Comparison of ENCODE assay signal across 8 cellular contexts in the genomic region with DNA sequence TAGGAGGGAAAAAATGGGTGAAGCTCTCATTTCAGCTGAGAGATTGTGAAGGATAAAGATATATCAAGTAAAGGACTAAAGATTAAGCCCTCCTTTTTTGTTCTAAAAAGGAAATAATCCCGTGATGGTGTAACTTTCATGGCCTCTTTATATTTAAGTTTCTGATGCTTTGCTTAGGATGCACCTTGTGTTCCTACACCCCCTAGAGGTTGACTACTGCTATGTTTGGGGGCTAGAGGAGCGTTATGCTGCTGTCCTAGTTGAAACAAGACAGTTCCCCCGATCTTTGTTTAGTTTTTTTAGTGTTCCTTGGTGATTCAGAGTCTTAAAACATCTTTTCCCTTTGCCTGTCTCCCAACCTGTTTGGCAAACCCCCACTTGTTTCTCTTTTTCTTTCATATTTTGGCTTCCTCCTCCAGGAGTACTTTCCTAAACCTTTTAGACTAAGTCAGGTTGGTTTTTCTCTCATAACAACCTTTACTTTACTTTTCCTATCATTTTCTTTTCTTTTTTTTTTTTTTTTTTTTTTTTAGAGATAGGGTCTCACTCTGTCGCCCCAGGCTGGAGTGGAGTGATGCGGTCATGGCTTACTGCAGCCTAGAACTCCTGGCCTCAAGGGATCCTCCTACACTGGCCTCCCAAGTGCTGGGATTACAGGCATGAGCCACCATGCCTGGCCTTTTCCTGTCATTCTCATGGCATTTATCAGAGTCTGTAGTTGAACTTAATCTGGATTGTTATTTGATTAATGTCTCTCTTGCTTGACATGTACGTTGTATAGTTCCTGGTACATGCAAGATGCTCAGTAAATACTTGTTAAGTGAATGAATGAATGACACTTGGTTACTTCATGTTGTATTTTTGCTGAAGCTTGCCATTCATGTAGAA. TPM values are rescaled to one million over a fixed set of nuclear protein-coding genes. Genes with fewer than 3 reads are reported as not detected.
DNase-seq lines count a peak whose midpoint lies in the region; ATAC-seq, FAIRE-seq and TF ChIP-seq lines count a peak whose summit lies in the region.

No MANE protein-coding gene starts in this region.

- H3K9me3 ChIP-seq in GM12878 (replicated peaks; ENCODE audit: control insufficient read depth, insufficient read depth, low read length) = no peaks in the 10 kb centered on the region
- no peaks in the 10 kb centered on the region for H3K9me3 ChIP-seq in thymus (ENCODE audit: control insufficient read depth)

- peak; percentile 14 for DNase-seq in stimulated activated CD8-positive, alpha-beta memory T cell treated with anti-CD3 and anti-CD28 coated beads, Interleukin-12 subunit alpha, Interleukin-12 subunit beta, amount 100 ng/mL, for 1 hour (ENCODE audit: low read depth)
- no peak for DNase-seq in stimulated activated CD8-positive, alpha-beta memory T cell treated with anti-CD3 and anti-CD28 coated beads, Interleukin-4, amount 100 ng/mL, for 48 hours
- DNase-seq in HT1080 (ENCODE audit: low read depth) = peak; percentile 39
- DNase-seq in RCC 7860 (ENCODE audit: low spot score) = no peak
- DNase-seq in GM12878 (ENCODE audit: low read depth, low spot score) = no peak

- peaks cover 2 to 6% of the 10 kb centered on the region in 2 experiments; a peak in 3 of 4 replicates for H3K36me3 ChIP-seq in GM12878 (ENCODE audit: control insufficient read depth in 2 of 2, insufficient read depth in 2 of 2, low read length in 1 of 2)
- H3K36me3 ChIP-seq in thymus (ENCODE audit: control insufficient read depth, insufficient read depth) = peaks cover 15% of the 10 kb centered on the region

- peak; percentile 81 to 88 (median 86) for TF ChIP-seq CTCF in GM12878 (IDR thresholded peaks at IDR 0.05 in 2 of 3, conservative IDR thresholded peaks at IDR 0.05 in 1 of 3; ENCODE audit: control insufficient read depth in 2 of 3, extremely low read depth in 1 of 3, insufficient read depth in 1 of 3, low read depth in 3 of 3, low read length in 3 of 3)

- peak; percentile 5 for FAIRE-seq in RCC 7860 (lab: Jason Lieb, UNC)
- FAIRE-seq in GM12878 (lab: Jason Lieb, UNC) = peak; percentile 31

- H4K20me1 ChIP-seq in GM12878 (ENCODE audit: control insufficient read depth, insufficient read depth) = no peaks in the 10 kb centered on the region; the same call in 1 of the 2 replicates

- no peak for TF ChIP-seq EP300 in GM12878 (IDR thresholded peaks at IDR 0.05; ENCODE audit: borderline replicate concordance in 1 of 2, control insufficient read depth in 1 of 2, low read depth in 2 of 2, low read length in 2 of 2)

- no peak for TF ChIP-seq POLR2A in GM12878 (IDR thresholded peaks at IDR 0.05; ENCODE audit: low read depth, low read length)

- WGBS in GM12878 (ENCODE audit: insufficient coverage, insufficient replicate concordance, low lambda C conversion rate, missing lambda C conversion rate) = 35% methylated on average over 6 of the region's 6 CpGs
- whole genome bisulfite sequencing in thymus = 49% methylated on average over 6 of the region's 6 CpGs

- CTCF ChIA-PET in GM12878 (lab: Yijun Ruan, JAX) = interaction anchor here (0.6 to 1.7 kb wide), 38 partner anchors 8 to 1108 kb away, joined by 3 to 13 read pairs (median 3); a partner anchor contains a TSS

- intact Hi-C loops in GM12878 (cut with micrococcal nuclease; ENCODE audit: unreplicated experiment) = no loop called here

- TF ChIP-seq RAD21 in GM12878 (IDR thresholded peaks at IDR 0.05; ENCODE audit: insufficient read depth, low read depth, low read length) = peak; percentile 67

- peak overlapping the region; percentile 36 for H3K4me2 ChIP-seq in GM12878 (ENCODE audit: control insufficient read depth, insufficient read depth)

- H3K4me1 ChIP-seq in GM12878 (ENCODE audit: control insufficient read depth, insufficient read depth, low read length) (no peaks in the 10 kb centered on the region), thymus (ENCODE audit: control insufficient read depth, insufficient read depth, low read length) (peaks cover 18% of the 10 kb centered on the region)

- H3K27ac ChIP-seq in GM12878 (ENCODE audit: control insufficient read depth, insufficient read depth) = no peak overlapping the region; the same call in 1 of the 2 replicates
- H3K27ac ChIP-seq in layer of hippocampus (ENCODE audit: low read depth, low read length) = peak overlapping the region; percentile 5
- H3K27ac ChIP-seq in thymus (ENCODE audit: low read depth) = no peak overlapping the region

- SMC1A ChIA-PET in GM12878 (lab: Charles Lee; ENCODE audit: uncharacterized antibody, unreplicated experiment) = interaction anchor here (0.5 to 1.3 kb wide), 12 partner anchors 9 to 229 kb away, joined by 3 to 6 read pairs (median 3); a partner anchor contains a TSS

- no peak overlapping the region for H2AFZ ChIP-seq in GM12878 (ENCODE audit: control insufficient read depth, low read depth, low read length)

- H3K27me3 ChIP-seq in GM12878 (replicated peaks in 1 of 2; ENCODE audit: control insufficient read depth in 2 of 2, insufficient read depth in 2 of 2, low read length in 1 of 2) = no peaks in the 10 kb centered on the region
- no peaks in the 10 kb centered on the region for H3K27me3 ChIP-seq in layer of hippocampus (ENCODE audit: control insufficient read depth, insufficient read depth, low read length)
- no peaks in the 10 kb centered on the region for H3K27me3 ChIP-seq in thymus (ENCODE audit: control insufficient read depth, insufficient read depth)

- BruUV-seq in GM12878 (replicated peaks; lab: Mats Ljungman, UMichigan) = TSS peak; percentile 51

- H3K9ac ChIP-seq in GM12878 (ENCODE audit: control insufficient read depth, insufficient read depth, low read length) = no peak overlapping the region

- in situ Hi-C loops in GM12878 (cut with MboI) = no loop called here

- RAD21 ChIA-PET in GM12878 (lab: Charles Lee; ENCODE audit: unreplicated experiment) = interaction anchor here (0.9 to 1.7 kb wide), 7 partner anchors 23 to 76 kb away, joined by 3 to 6 read pairs (median 4); a partner anchor contains a TSS

- peak overlapping the region; percentile 86 for H3K4me3 ChIP-seq in GM12878
- H3K4me3 ChIP-seq in thymus (ENCODE audit: low read length) = peak overlapping the region; percentile 8

- ATAC-seq in GM12878 = peak; percentile 74
- ATAC-seq in GM19452 (IDR thresholded peaks at IDR 0.05; ENCODE audit: unreplicated experiment) = no peak

- POLR2A ChIA-PET in GM12878 (lab: Charles Lee) = interaction anchor here (0.7 to 1.4 kb wide), 4 partner anchors 17 to 253 kb away, joined by 3 to 4 read pairs (median 3); no protein-coding TSS in a partner anchor

- H3K79me2 ChIP-seq in GM12878 (ENCODE audit: control insufficient read depth, insufficient read depth, low read length) = peaks cover 55% of the 10 kb centered on the region

RNA-seq across cellular contexts. Expression of a gene that starts 2.8 kb away (rescaled TPM):
- total RNA-seq in HT1080 (2014; rRNA removed; shearing (Covaris generic)) = 240 and 271 TPM in 2 replicates
- 182 and 203 TPM in 2 replicates for polyA plus RNA-seq in HT1080 (2015; cell fraction: cytosol; rRNA removed)
- polyA plus RNA-seq in HT1080 (2015; cell fraction: nucleus; rRNA removed) = 111 and 118 TPM in 2 replicates
- 87.5 and 121 TPM in 2 replicates for total RNA-seq in GM12878 (2013; cell fraction: nucleolus; rRNA removed)
- total RNA-seq in GM12878 (2014; rRNA removed) (80.0 and 103 TPM in 2 replicates), GM12878 (2014; rRNA removed; fragmentation: Illumina TruSeq; extraction: Trizol) (129 and 137 TPM in 2 replicates), GM12878 (2021) (96.3 and 104 TPM in 2 replicates)
- 57.9 TPM for polyA plus RNA-seq in GM12878 (2011; ENCODE audit: low read depth)
- polyA plus RNA-seq in GM12878 (2011; rRNA removed) (237 and 372 TPM in 2 replicates), GM12878 (2014; fragmentation: Illumina TruSeq; extraction: Trizol) (117 and 145 TPM in 2 replicates), GM12878 (2014; fragmentation: Nextera tagmentation; extraction: Ambion mirVana) (10 to 100 TPM; 50.6 to 54.2 TPM), GM12878 (2014; rRNA removed) (99.7 and 113 TPM in 2 replicates), GM12878 (2016; fragmentation: Nextera tagmentation; extraction: Ambion mirVana) (100 to 1,000 TPM in 1 of 2 experiments, 10 to 100 TPM in 1; 98.5 to 122 TPM), thymus (113 TPM)
- 117 and 164 TPM in 2 replicates for polyA plus RNA-seq in GM12878 (2011; cell fraction: cytosol; rRNA removed)
- polyA plus RNA-seq in GM12878 (2011; cell fraction: nucleus; rRNA removed) = 86.3 and 92.6 TPM in 2 replicates
- polyA plus RNA-seq in GM12878 (2012) = 80.0 and 118 TPM in 2 replicates
- 220 and 320 TPM in 2 replicates for polyA minus RNA-seq in GM12878 (2011; rRNA and poly(A)+ RNA removed)
- 93.0 and 117 TPM in 2 replicates for polyA minus RNA-seq in GM12878 (2011; cell fraction: cytosol; rRNA and poly(A)+ RNA removed)
- polyA minus RNA-seq in GM12878 (2011; cell fraction: nucleus; rRNA and poly(A)+ RNA removed) = 29.6 and 34.7 TPM in 2 replicates

RNA-seq across cellular contexts. Expression of a gene that starts 26.8 kb away (rescaled TPM):
- 54.2 and 54.8 TPM in 2 replicates for total RNA-seq in HT1080 (2014; rRNA removed; shearing (Covaris generic))
- 35.0 and 42.9 TPM in 2 replicates for polyA plus RNA-seq in HT1080 (2015; cell fraction: cytosol; rRNA removed)
- 20.0 and 22.5 TPM in 2 replicates for polyA plus RNA-seq in HT1080 (2015; cell fraction: nucleus; rRNA removed)
- total RNA-seq in GM12878 (2013; cell fraction: nucleolus; rRNA removed) = 19.9 and 25.0 TPM in 2 replicates
- 34.3 and 36.5 TPM in 2 replicates for total RNA-seq in GM12878 (2014; rRNA removed)
- total RNA-seq in GM12878 (2014; rRNA removed; fragmentation: Illumina TruSeq; extraction: Trizol) = 27.0 and 31.0 TPM in 2 replicates
- 28.0 and 29.9 TPM in 2 replicates for total RNA-seq in GM12878 (2021)
- polyA plus RNA-seq in GM12878 (2011; ENCODE audit: low read depth) = 14.1 TPM
- 41.3 and 47.9 TPM in 2 replicates for polyA plus RNA-seq in GM12878 (2011; rRNA removed)
- polyA plus RNA-seq in GM12878 (2011; cell fraction: cytosol; rRNA removed) = 36.8 and 44.3 TPM in 2 replicates
- 21.6 and 28.4 TPM in 2 replicates for polyA plus RNA-seq in GM12878 (2011; cell fraction: nucleus; rRNA removed)
- polyA plus RNA-seq in GM12878 (2012) = 15.9 and 18.3 TPM in 2 replicates
- polyA plus RNA-seq in GM12878 (2014; fragmentation: Illumina TruSeq; extraction: Trizol) = 12.2 and 18.2 TPM in 2 replicates
- 10 to 100 TPM in 1 of 2 experiments, 1 to 10 TPM in 1; 7.2 to 19.1 TPM for polyA plus RNA-seq in GM12878 (2014; fragmentation: Nextera tagmentation; extraction: Ambion mirVana)
- polyA plus RNA-seq in GM12878 (2014; rRNA removed) = 32.2 and 32.5 TPM in 2 replicates
- 10 to 100 TPM; 25.7 to 25.8 TPM for polyA plus RNA-seq in GM12878 (2016; fragmentation: Nextera tagmentation; extraction: Ambion mirVana)
- polyA minus RNA-seq in GM12878 (2011; rRNA and poly(A)+ RNA removed) = 32.1 and 36.2 TPM in 2 replicates
- 8.7 and 11.1 TPM in 2 replicates for polyA minus RNA-seq in GM12878 (2011; cell fraction: cytosol; rRNA and poly(A)+ RNA removed)
- polyA minus RNA-seq in GM12878 (2011; cell fraction: nucleus; rRNA and poly(A)+ RNA removed) = 5.7 and 10.2 TPM in 2 replicates
- 10.5 TPM for polyA plus RNA-seq in thymus

RNA-seq across cellular contexts. Expression of a gene that starts 50.6 kb away (rescaled TPM):
- 15.1 and 15.5 TPM in 2 replicates for total RNA-seq in HT1080 (2014; rRNA removed; shearing (Covaris generic))
- polyA plus RNA-seq in HT1080 (2015; cell fraction: cytosol; rRNA removed) = 6.7 and 9.8 TPM in 2 replicates
- 7.9 and 10.3 TPM in 2 replicates for polyA plus RNA-seq in HT1080 (2015; cell fraction: nucleus; rRNA removed)
- total RNA-seq in GM12878 (2013; cell fraction: nucleolus; rRNA removed) = 1.0 and 1.2 TPM in 2 replicates
- total RNA-seq in GM12878 (2014; rRNA removed) (0.16 and 0.45 TPM in 2 replicates), GM12878 (2014; rRNA removed; fragmentation: Illumina TruSeq; extraction: Trizol) (0.13 and 0.28 TPM in 2 replicates), GM12878 (2021) (0.32 and 0.59 TPM in 2 replicates)
- 0.08 TPM for polyA plus RNA-seq in GM12878 (2011; ENCODE audit: low read depth)
- polyA plus RNA-seq in GM12878 (2011; rRNA removed) (0.58 and 0.77 TPM in 2 replicates), GM12878 (2014; fragmentation: Illumina TruSeq; extraction: Trizol) (0.05 and 0.16 TPM in 2 replicates), GM12878 (2014; fragmentation: Nextera tagmentation; extraction: Ambion mirVana) (not detected), GM12878 (2014; rRNA removed) (0.12 and 0.76 TPM in 2 replicates), GM12878 (2016; fragmentation: Nextera tagmentation; extraction: Ambion mirVana) (under 1 TPM; 0.06 to 0.17 TPM), thymus (3.6 TPM)
- 0.51 and 0.59 TPM in 2 replicates for polyA plus RNA-seq in GM12878 (2011; cell fraction: cytosol; rRNA removed)
- polyA plus RNA-seq in GM12878 (2011; cell fraction: nucleus; rRNA removed) = 1.2 and 1.3 TPM in 2 replicates
- polyA plus RNA-seq in GM12878 (2012) = 0.14 and 0.56 TPM in 2 replicates
- 1.1 and 2.4 TPM in 2 replicates for polyA minus RNA-seq in GM12878 (2011; rRNA and poly(A)+ RNA removed)
- 0.42 TPM in 1 of 2 replicates, not detected in the other for polyA minus RNA-seq in GM12878 (2011; cell fraction: cytosol; rRNA and poly(A)+ RNA removed)
- polyA minus RNA-seq in GM12878 (2011; cell fraction: nucleus; rRNA and poly(A)+ RNA removed) = 0.12 and 0.29 TPM in 2 replicates

Comparison
In these comparisons a context has a peak if more than half of its experiments do, and no peak if none do; other contexts are left out.
1. DNase-seq: peak in stimulated activated CD8-positive, alpha-beta memory T cell treated with anti-CD3 and anti-CD28 coated beads, Interleukin-12 subunit alpha, Interleukin-12 subunit beta, amount 100 ng/mL, for 1 hour (single experiment) and HT1080 (single experiment); none in stimulated activated CD8-positive, alpha-beta memory T cell treated with anti-CD3 and anti-CD28 coated beads, Interleukin-4, amount 100 ng/mL, for 48 hours (single experiment), RCC 7860 (single experiment) and GM12878 (single experiment).